8 cellular contexts compared by ENCODE assay signal in the genomic region with DNA sequence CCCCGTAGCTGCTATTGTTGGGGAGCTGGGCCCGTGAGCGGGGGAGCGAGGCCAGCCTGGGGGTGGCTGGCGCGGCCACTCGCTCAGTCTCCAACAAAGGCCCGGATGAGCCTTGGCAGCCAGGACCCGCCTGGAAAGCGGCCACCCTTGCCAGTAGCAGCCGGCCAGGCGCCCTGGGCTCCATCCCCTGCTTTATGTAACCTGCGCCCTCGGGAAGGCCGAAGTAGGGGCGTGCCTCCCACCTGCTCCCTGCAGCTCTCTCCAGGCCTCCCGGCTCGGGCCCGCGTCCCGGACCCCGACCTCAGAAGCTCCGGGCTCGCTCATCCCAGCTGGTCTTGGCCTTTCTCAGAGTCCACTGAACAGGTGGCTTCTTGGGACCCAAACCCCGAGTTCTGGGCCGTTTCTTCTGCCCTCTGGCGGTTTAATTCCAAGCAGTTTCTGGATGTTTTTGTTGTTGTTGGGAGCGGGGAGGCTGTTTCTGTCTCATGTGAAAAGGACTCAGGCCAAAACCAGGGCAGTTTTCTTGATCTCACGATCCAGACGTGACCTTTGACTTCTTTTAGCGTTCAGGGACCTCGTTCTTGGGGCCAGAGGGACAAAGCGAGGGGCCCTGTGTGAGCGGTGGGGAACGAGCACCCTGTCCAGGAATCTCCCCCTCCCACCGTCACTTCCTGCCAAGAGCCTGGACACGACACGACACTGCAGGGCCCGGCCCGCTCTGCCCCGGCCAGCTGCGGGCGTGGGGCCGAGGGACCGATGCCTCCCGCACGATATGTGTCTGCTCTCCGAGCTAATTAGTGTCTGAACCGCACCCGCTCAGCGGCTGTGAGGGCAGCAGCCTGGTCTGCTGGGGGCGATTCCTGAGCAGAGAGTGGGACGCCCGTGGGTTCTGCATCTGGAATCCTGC. TPM values are rescaled to one million over a fixed set of nuclear protein-coding genes. Genes with fewer than 3 reads are reported as not detected.
DNase-seq lines count a peak whose midpoint lies in the region; ATAC-seq and TF ChIP-seq lines count a peak whose summit lies in the region.

No MANE protein-coding gene starts in this region.

- H3K27ac Mint-ChIP-seq in activated CD8-positive, alpha-beta memory T cell treated with anti-CD3 and anti-CD28 coated beads, Interleukin-2, amount 10 ng/mL, durations not matched to agents 7 days and 5 days = peak overlapping the region; percentile 85
- peak overlapping the region; percentile 17 for H3K27ac Mint-ChIP-seq in memory B cell

- CTCF ChIA-PET in activated CD8-positive, alpha-beta memory T cell treated with anti-CD3 and anti-CD28 coated beads, Interleukin-2, amount 10 ng/mL, durations not matched to agents 7 days and 5 days (lab: Charles Lee) = interaction anchor here (1.0 to 8.5 kb wide), 10 partner anchors 11 to 237 kb away, joined by 3 to 94 read pairs (median 7); partner anchors contain the start of genes BSG, GZMM and TPGS1

- no peaks in the 10 kb centered on the region for H3K27me3 Mint-ChIP-seq in activated CD8-positive, alpha-beta memory T cell treated with anti-CD3 and anti-CD28 coated beads, Interleukin-2, amount 10 ng/mL, durations not matched to agents 7 days and 5 days
- H3K27me3 Mint-ChIP-seq in memory B cell = peaks cover 6% of the 10 kb centered on the region

- no peak for ATAC-seq in activated CD8-positive, alpha-beta memory T cell treated with anti-CD3 and anti-CD28 coated beads, Interleukin-2, amount 10 ng/mL, durations not matched to agents 7 days and 5 days
- ATAC-seq in memory B cell (ENCODE audit: low read depth) = no peak

- DNase-seq in activated CD8-positive, alpha-beta memory T cell treated with anti-CD3 and anti-CD28 coated beads, Interleukin-2, amount 10 ng/mL, durations not matched to agents 7 days and 5 days = peak; percentile 65
- no peak for DNase-seq in activated CD8-positive, alpha-beta memory T cell treated with anti-CD3 and anti-CD28 coated beads for 24 hours
- DNase-seq in NAMALWA (ENCODE audit: low spot score) (peak; percentile 85), epithelial cell of esophagus (ENCODE audit: low read depth) (peak; percentile 55), memory B cell (ENCODE audit: low spot score in 2 of 2) (peak in 1 of 2 donors; percentile 41), substantia nigra (lab: John Stamatoyannopoulos, UW) (peak in 48 of 49 donors; percentile 32 to 91 (median 77)), mesenteric fat pad (ENCODE audit: low spot score) (no peak)
- peak; percentile 40 for DNase-seq in activated CD4-positive, alpha-beta T cell treated with anti-CD3 and anti-CD28 coated beads, Interleukin-2, amount 50 U/mL, for 1 hour

- peak; percentile 50 for TF ChIP-seq CTCF in epithelial cell of esophagus (IDR thresholded peaks at IDR 0.05; ENCODE audit: insufficient read depth, low read depth, low read length, missing control alignments)

- H3K4me1 Mint-ChIP-seq in activated CD8-positive, alpha-beta memory T cell treated with anti-CD3 and anti-CD28 coated beads, Interleukin-2, amount 10 ng/mL, durations not matched to agents 7 days and 5 days = peaks cover 18% of the 10 kb centered on the region
- peaks cover 6% of the 10 kb centered on the region for H3K4me1 Mint-ChIP-seq in memory B cell

- H3K36me3 Mint-ChIP-seq in activated CD8-positive, alpha-beta memory T cell treated with anti-CD3 and anti-CD28 coated beads, Interleukin-2, amount 10 ng/mL, durations not matched to agents 7 days and 5 days = peaks cover 2% of the 10 kb centered on the region
- peaks cover 5% of the 10 kb centered on the region for H3K36me3 Mint-ChIP-seq in memory B cell

- no peaks in the 10 kb centered on the region for H3K9me3 Mint-ChIP-seq in activated CD8-positive, alpha-beta memory T cell treated with anti-CD3 and anti-CD28 coated beads, Interleukin-2, amount 10 ng/mL, durations not matched to agents 7 days and 5 days (ENCODE audit: low read depth)
- H3K9me3 Mint-ChIP-seq in memory B cell = no peaks in the 10 kb centered on the region

- peak overlapping the region; percentile 82 for H3K4me3 ChIP-seq in epithelial cell of esophagus (ENCODE audit: low read length)

- peak overlapping the region; percentile 93 for H3K27ac ChIP-seq in substantia nigra (ENCODE audit: low read depth, low read length, poor library complexity, severe bottlenecking)

- H3K4me3 Mint-ChIP-seq in activated CD8-positive, alpha-beta memory T cell treated with anti-CD3 and anti-CD28 coated beads, Interleukin-2, amount 10 ng/mL, durations not matched to agents 7 days and 5 days = peak overlapping the region; percentile 81
- peak overlapping the region; percentile 72 for H3K4me3 Mint-ChIP-seq in memory B cell

RNA-seq across cellular contexts. Expression of gene CDC34, which starts 1.3 kb away (rescaled TPM):
- 10 to 100 TPM; 58.3 to 58.9 TPM for total RNA-seq in activated CD8-positive, alpha-beta memory T cell treated with anti-CD3 and anti-CD28 coated beads, Interleukin-2, amount 10 ng/mL, durations not matched to agents 7 days and 5 days
- 53.7 TPM for total RNA-seq in mesenteric fat pad

RNA-seq across cellular contexts. Expression of gene GZMM, which starts 11.0 kb away (rescaled TPM):
- 10 to 100 TPM; 46.9 to 76.3 TPM for total RNA-seq in activated CD8-positive, alpha-beta memory T cell treated with anti-CD3 and anti-CD28 coated beads, Interleukin-2, amount 10 ng/mL, durations not matched to agents 7 days and 5 days
- total RNA-seq in mesenteric fat pad = 0.74 TPM

RNA-seq across cellular contexts. Expression of gene TPGS1, which starts 25.5 kb away (rescaled TPM):
- 10 to 100 TPM; 19.4 to 21.6 TPM for total RNA-seq in activated CD8-positive, alpha-beta memory T cell treated with anti-CD3 and anti-CD28 coated beads, Interleukin-2, amount 10 ng/mL, durations not matched to agents 7 days and 5 days
- 20.3 TPM for total RNA-seq in mesenteric fat pad

RNA-seq across cellular contexts. Expression of gene MADCAM1, which starts 36.5 kb away (rescaled TPM):
- under 1 TPM; 0.16 to 0.44 TPM for total RNA-seq in activated CD8-positive, alpha-beta memory T cell treated with anti-CD3 and anti-CD28 coated beads, Interleukin-2, amount 10 ng/mL, durations not matched to agents 7 days and 5 days
- total RNA-seq in mesenteric fat pad = 1.7 TPM

RNA-seq across cellular contexts. Expression of gene BSG, which starts 39.6 kb away (rescaled TPM):
- 100 to 1,000 TPM; 206 to 225 TPM for total RNA-seq in activated CD8-positive, alpha-beta memory T cell treated with anti-CD3 and anti-CD28 coated beads, Interleukin-2, amount 10 ng/mL, durations not matched to agents 7 days and 5 days
- total RNA-seq in mesenteric fat pad = 396 TPM

Comparison
In these comparisons a context has a peak if more than half of its experiments do, and no peak if none do; other contexts are left out.
1. DNase-seq: peak in activated CD8-positive, alpha-beta memory T cell treated with anti-CD3 and anti-CD28 coated beads, Interleukin-2, amount 10 ng/mL, durations not matched to agents 7 days and 5 days (single experiment), NAMALWA (single experiment), activated CD4-positive, alpha-beta T cell treated with anti-CD3 and anti-CD28 coated beads, Interleukin-2, amount 50 U/mL, for 1 hour (single experiment), epithelial cell of esophagus (single experiment) and substantia nigra (48 of 49); none in activated CD8-positive, alpha-beta memory T cell treated with anti-CD3 and anti-CD28 coated beads for 24 hours (single experiment) and mesenteric fat pad (single experiment).
2. RNA of gene GZMM, which starts 11.0 kb away (total RNA-seq): 46.9 to 76.3 TPM in activated CD8-positive, alpha-beta memory T cell treated with anti-CD3 and anti-CD28 coated beads, Interleukin-2, amount 10 ng/mL, durations not matched to agents 7 days and 5 days; 0.74 TPM in mesenteric fat pad (single experiment); every median in the first group is over 10 times any median in the second.